18 cellular contexts compared by ENCODE assay signal in the genomic region with DNA sequence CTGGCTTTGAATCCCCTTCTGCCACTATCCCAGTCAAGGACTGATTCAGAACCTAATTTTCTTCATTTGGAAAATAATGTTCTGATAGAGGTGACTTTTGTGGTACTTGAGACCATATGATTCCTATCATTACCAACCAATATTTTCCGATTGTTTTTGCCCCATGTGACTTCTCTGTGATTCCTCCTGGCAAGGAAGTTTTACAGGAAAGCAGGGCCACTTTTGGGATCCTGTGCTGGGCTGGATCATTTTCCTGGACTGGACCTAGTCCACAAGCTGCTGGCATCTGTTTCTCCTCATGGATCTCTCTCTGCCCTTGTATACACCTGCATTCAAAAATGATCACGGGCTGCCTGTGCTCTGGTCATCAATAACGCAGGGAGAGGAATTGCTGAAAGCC. TPM values are rescaled to one million over a fixed set of nuclear protein-coding genes. Genes with fewer than 3 reads are reported as not detected.
DNase-seq lines count a peak whose midpoint lies in the region; ATAC-seq lines count a peak whose summit lies in the region.
"Had no signal": no experiment of that assay in that cellular context is flagged by ENCODE, and none has a peak within 500 bp of the region (broad histone marks: within the 10 kb centered on the region; RNA-seq: fewer than 3 reads in every experiment).

No MANE protein-coding gene starts in this region.

- H2BK15ac ChIP-seq in neuronal stem cell (ENCODE audit: low read length): no peak overlapping the region

- no peak overlapping the region for H2AK5ac ChIP-seq in neuronal stem cell (ENCODE audit: low read depth, low read length)

- H3K36me3 ChIP-seq in CD4-positive, CD25-positive, alpha-beta regulatory T cell (ENCODE audit: control insufficient read depth, insufficient read depth, low read length): peaks cover 5% of the 10 kb centered on the region
- peaks cover 18 to 38% of the 10 kb centered on the region in 2 donors for H3K36me3 ChIP-seq in neuronal stem cell (replicated peaks in 1 of 2; ENCODE audit: control insufficient read depth in 2 of 2, insufficient read depth in 2 of 2, low read length in 2 of 2)

- H3K27me3 Mint-ChIP-seq in CD4-positive, CD25-positive, alpha-beta regulatory T cell: no peaks in the 10 kb centered on the region
- H3K27me3 Mint-ChIP-seq in IgD-negative memory B cell: no peaks in the 10 kb centered on the region

- no peaks in the 10 kb centered on the region for H3K27me3 ChIP-seq in CD4-positive, CD25-positive, alpha-beta regulatory T cell (ENCODE audit: control insufficient read depth, insufficient read depth, low read length)
- no peaks in the 10 kb centered on the region for H3K27me3 ChIP-seq in neuronal stem cell (ENCODE audit: control insufficient read depth in 3 of 3, insufficient read depth in 3 of 3, low read depth in 1 of 3, low read length in 3 of 3)

- no peak overlapping the region for H3K27ac Mint-ChIP-seq in CD4-positive, CD25-positive, alpha-beta regulatory T cell
- no peak overlapping the region for H3K27ac Mint-ChIP-seq in IgD-negative memory B cell

- peak overlapping the region in 3 of 4 donors; percentile 11 to 93 (median 39) for H3K4me3 Mint-ChIP-seq in CD4-positive, CD25-positive, alpha-beta regulatory T cell
- peak overlapping the region in 3 of 4 donors; percentile 54 to 81 (median 59) for H3K4me3 Mint-ChIP-seq in IgD-negative memory B cell
- H3K4me3 Mint-ChIP-seq: CD14-positive monocyte had no signal

- H3K4me1 ChIP-seq in CD4-positive, CD25-positive, alpha-beta regulatory T cell (ENCODE audit: control insufficient read depth, insufficient read depth, low read length, poor library complexity, severe bottlenecking): peaks cover 18% of the 10 kb centered on the region
- peaks cover 5 to 6% of the 10 kb centered on the region in 2 donors for H3K4me1 ChIP-seq in neuronal stem cell (ENCODE audit: control insufficient read depth in 2 of 2, insufficient read depth in 1 of 2, low read depth in 1 of 2, low read length in 2 of 2)
- H3K4me1 ChIP-seq: HAP-1 had no signal

- H3K4me3 ChIP-seq in CD4-positive, CD25-positive, alpha-beta regulatory T cell (ENCODE audit: low read depth, low read length): no peak overlapping the region
- H3K4me3 ChIP-seq in neuronal stem cell (ENCODE audit: low read length in 2 of 2): no peak overlapping the region
- H3K4me3 ChIP-seq: HAP-1 had no signal

- H2BK5ac ChIP-seq in neuronal stem cell (ENCODE audit: low read length): no peak overlapping the region

- WGBS in neuronal stem cell (ENCODE audit: extremely low coverage in 2 of 2, insufficient read length in 2 of 2, insufficient replicate concordance in 1 of 2), 2 donors: no CpG with 5 or more reads among the region's 3 CpGs

- peaks cover 10% of the 10 kb centered on the region for H3K79me1 ChIP-seq in neuronal stem cell (ENCODE audit: low read depth, low read length)

- H3K4me2 ChIP-seq in neuronal stem cell (ENCODE audit: insufficient read depth, low read length, poor library complexity, severe bottlenecking): no peak overlapping the region

- no peaks in the 10 kb centered on the region for H3K9me3 ChIP-seq in CD4-positive, CD25-positive, alpha-beta regulatory T cell (ENCODE audit: control insufficient read depth in 2 of 2, low read length in 2 of 2)
- no peaks in the 10 kb centered on the region for H3K9me3 ChIP-seq in neuronal stem cell (replicated peaks in 1 of 2; ENCODE audit: control insufficient read depth in 2 of 2, insufficient read depth in 1 of 2, low read depth in 1 of 2, low read length in 2 of 2)
- H3K9me3 ChIP-seq: Caco-2, HAP-1 had no signal

- no peak overlapping the region for H2BK12ac ChIP-seq in neuronal stem cell (ENCODE audit: low read length)

- H2AFZ ChIP-seq in neuronal stem cell (ENCODE audit: low read length): no peak overlapping the region

- H4K91ac ChIP-seq in neuronal stem cell (ENCODE audit: low read depth, low read length, poor library complexity): peak overlapping the region; percentile 22

- H3K14ac ChIP-seq in neuronal stem cell (ENCODE audit: low read length): no peak overlapping the region

- H3K18ac ChIP-seq in neuronal stem cell (ENCODE audit: low read length): no peak overlapping the region

- no peak for ATAC-seq in CD4-positive, CD25-positive, alpha-beta regulatory T cell (ENCODE audit: low read depth in 2 of 2)
- no peak for ATAC-seq in HG03354 (IDR thresholded peaks at IDR 0.05; ENCODE audit: poor library complexity, severe bottlenecking, unreplicated experiment)

- H3K4ac ChIP-seq in neuronal stem cell (ENCODE audit: low read length): no peak overlapping the region

- peak overlapping the region; percentile 2 for H3K9ac ChIP-seq in neuronal stem cell (ENCODE audit: low read depth, low read length, poor library complexity)

- H3K9me3 Mint-ChIP-seq in CD4-positive, CD25-positive, alpha-beta regulatory T cell: peaks cover 0 to 2% (median 0%) of the 10 kb centered on the region in 7 donors
- peaks cover 0 to 1% (median 0%) of the 10 kb centered on the region in 3 donors for H3K9me3 Mint-ChIP-seq in IgD-negative memory B cell
- H3K9me3 Mint-ChIP-seq: CD14-positive monocyte had no signal

- H4K8ac ChIP-seq in neuronal stem cell (ENCODE audit: low read depth, low read length): no peak overlapping the region

- peaks cover 25% of the 10 kb centered on the region for H3K36me3 Mint-ChIP-seq in CD4-positive, CD25-positive, alpha-beta regulatory T cell
- H3K36me3 Mint-ChIP-seq in IgD-negative memory B cell: peaks cover 9% of the 10 kb centered on the region

- DNase-seq in CD4-positive, CD25-positive, alpha-beta regulatory T cell: no peak
- DNase-seq in dermis blood vessel endothelial cell: peak; percentile 55
- no peak for DNase-seq in neuronal stem cell (ENCODE audit: low spot score)
- no peak for DNase-seq in NCI-H1694 (lab: John Stamatoyannopoulos, UW)
- DNase-seq in NCI-H82 treated with DMSO at 0.1 percent for 48 hours (lab: John Stamatoyannopoulos, UW; ENCODE audit: unreplicated experiment): no peak
- DNase-seq: EL, MV-4-11, NCI-H1417, NCI-H1930, NCI-H2171 treated with DMSO at 0.1 percent for 48 hours, NCI-H446 treated with DMSO at 0.1 percent for 48 hours, RPMI8226, SIG-M5 had no signal

- H3K27ac ChIP-seq in CD4-positive, CD25-positive, alpha-beta regulatory T cell (ENCODE audit: insufficient read depth, low read length, poor library complexity, severe bottlenecking): no peak overlapping the region
- no peak overlapping the region for H3K27ac ChIP-seq in neuronal stem cell (replicated peaks; ENCODE audit: low read length)

- no peak overlapping the region for H3K23ac ChIP-seq in neuronal stem cell (ENCODE audit: low read depth, low read length, poor library complexity)

- H3K4me1 Mint-ChIP-seq in CD4-positive, CD25-positive, alpha-beta regulatory T cell: peaks cover 4 to 23% (median 7%) of the 10 kb centered on the region in 4 donors
- H3K4me1 Mint-ChIP-seq in IgD-negative memory B cell: peaks cover 13 to 24% (median 21%) of the 10 kb centered on the region in 3 donors

- H2BK120ac ChIP-seq in neuronal stem cell (ENCODE audit: low read depth, low read length): no peak overlapping the region

RNA-seq across cellular contexts. Expression of a gene that starts 13.9 kb away (rescaled TPM):
- total RNA-seq in CD4-positive, CD25-positive, alpha-beta regulatory T cell: 64.8 TPM
- polyA plus RNA-seq in CD4-positive, CD25-positive, alpha-beta regulatory T cell: 10 to 100 TPM; 33.6 to 99.2 (median 88.1) TPM
- 114 TPM for polyA plus RNA-seq in IgD-negative memory B cell
- 6.7 and 11.6 TPM in 2 replicates for total RNA-seq in dermis blood vessel endothelial cell
- 32.9 TPM for polyA plus RNA-seq in neuronal stem cell (2013, experiment 1 of 2)
- polyA plus RNA-seq in neuronal stem cell (2013, experiment 2 of 2): 35.4 TPM

RNA-seq across cellular contexts. Expression of a gene that starts 23.6 kb away (rescaled TPM):
- total RNA-seq in CD4-positive, CD25-positive, alpha-beta regulatory T cell: 59.1 TPM
- 10 to 100 TPM; 10.7 to 11.4 (median 11.0) TPM for polyA plus RNA-seq in CD4-positive, CD25-positive, alpha-beta regulatory T cell
- polyA plus RNA-seq in IgD-negative memory B cell: 13.0 TPM
- 28.4 and 29.1 TPM in 2 replicates for total RNA-seq in dermis blood vessel endothelial cell
- 13.5 TPM for polyA plus RNA-seq in neuronal stem cell (2013, experiment 1 of 2)
- polyA plus RNA-seq in neuronal stem cell (2013, experiment 2 of 2): 13.4 TPM
